24 cellular contexts compared by ENCODE assay signal in genomic region chr6:34809914-34810882, GRCh38. TPM values are rescaled to one million over a fixed set of nuclear protein-coding genes. Genes with fewer than 3 reads are reported as not detected.
A peak's percentile ranks its signal among the peaks of the same experiment; 100 is the strongest.
DNase-seq lines count a peak whose midpoint lies in the region; FAIRE-seq and TF ChIP-seq lines count a peak whose summit lies in the region.
"Had no signal": no experiment of that assay in that cellular context is flagged by ENCODE, and none has a peak within 500 bp of the region (broad histone marks: within the 10 kb centered on the region; RNA-seq: fewer than 3 reads in every experiment).

No MANE protein-coding gene starts in this region.

- TF ChIP-seq CTCF in KMS-11 (conservative IDR thresholded peaks at IDR 0.05; ENCODE audit: low read depth, low read length) (no peak), astrocyte (IDR thresholded peaks at IDR 0.05; ENCODE audit: insufficient read depth, low read depth, low read length) (no peak)

- H2AFZ ChIP-seq in KMS-11 (ENCODE audit: low read depth) (no peak overlapping the region), astrocyte (ENCODE audit: low read depth, low read length) (no peak overlapping the region)

- H3K4me3 ChIP-seq in KMS-11 (IDR thresholded peaks at IDR 0.05; ENCODE audit: insufficient read depth, low read depth, low read length) (no peak overlapping the region), astrocyte (ENCODE audit: insufficient read depth, low read depth, low read length) (no peak overlapping the region)
- H3K4me3 ChIP-seq: right atrium auricular region, spleen, tibial nerve had no signal

- H3K4me1 ChIP-seq in KMS-11 (ENCODE audit: low read depth, poor library complexity, severe bottlenecking) = peaks cover 85% of the 10 kb centered on the region
- peaks cover 13% of the 10 kb centered on the region for H3K4me1 ChIP-seq in astrocyte (ENCODE audit: insufficient read depth, low read length)
- H3K4me1 ChIP-seq: spleen had no signal

- H3K79me2 ChIP-seq in KMS-11 (ENCODE audit: insufficient read depth, low read depth) (peaks cover 39% of the 10 kb centered on the region; the same call in 1 of the 2 replicates), astrocyte (ENCODE audit: insufficient read depth, low read length) (peaks cover 5% of the 10 kb centered on the region)

- peak overlapping the region; percentile 38; the same call in 1 of the 2 replicates for H3K9ac ChIP-seq in KMS-11
- H3K9ac ChIP-seq in astrocyte (ENCODE audit: low read length) = no peak overlapping the region

- H3K27me3 Mint-ChIP-seq in astrocyte (ENCODE audit: low read depth, unreplicated experiment) = no peaks in the 10 kb centered on the region
- H3K27me3 Mint-ChIP-seq: activated CD4-positive, alpha-beta T cell treated with anti-CD3 and anti-CD28 coated beads for 36 hours; CD4-positive, CD25-positive, alpha-beta regulatory T cell had no signal

- no peak overlapping the region for H3K4me3 Mint-ChIP-seq in astrocyte (ENCODE audit: unreplicated experiment)
- H3K4me3 Mint-ChIP-seq: activated CD4-positive, alpha-beta T cell treated with anti-CD3 and anti-CD28 coated beads for 36 hours; CD4-positive, CD25-positive, alpha-beta regulatory T cell; neural crest cell; T-helper 2 cell treated with Interferon-gamma antibody and Interleukin-4, amounts not matched to agents 5 μg/mL and 100 μg/mL, for 36 hours had no signal

- no peak overlapping the region for H3K27ac Mint-ChIP-seq in astrocyte (ENCODE audit: unreplicated experiment)
- H3K27ac Mint-ChIP-seq: activated CD4-positive, alpha-beta T cell treated with anti-CD3 and anti-CD28 coated beads for 36 hours; T-helper 2 cell treated with Interferon-gamma antibody and Interleukin-4, amounts not matched to agents 5 μg/mL and 100 μg/mL, for 36 hours had no signal

- FAIRE-seq in astrocyte (lab: Jason Lieb, UNC) = no peak

- H3K36me3 Mint-ChIP-seq in astrocyte (ENCODE audit: low read depth, unreplicated experiment) = no peaks in the 10 kb centered on the region
- H3K36me3 Mint-ChIP-seq: CD4-positive, CD25-positive, alpha-beta regulatory T cell had no signal

- no peaks in the 10 kb centered on the region for H3K9me3 ChIP-seq in astrocyte (ENCODE audit: insufficient read depth, low read depth, low read length)
- H3K9me3 ChIP-seq: right atrium auricular region, spleen, tibial nerve had no signal

- H3K27me3 ChIP-seq in KMS-11 (ENCODE audit: insufficient read depth, low read depth) (no peaks in the 10 kb centered on the region), astrocyte (ENCODE audit: insufficient read depth, low read length) (no peaks in the 10 kb centered on the region)
- H3K27me3 ChIP-seq: right atrium auricular region, spleen, tibial nerve had no signal

- H3K4me1 Mint-ChIP-seq in astrocyte (ENCODE audit: low read depth, unreplicated experiment) = peaks cover 27% of the 10 kb centered on the region

- peak; percentile 40 for DNase-seq in DMS53 (lab: John Stamatoyannopoulos, UW)
- DNase-seq in DMS53 treated with DMSO at 0.1 percent for 48 hours (lab: John Stamatoyannopoulos, UW; ENCODE audit: unreplicated experiment) = no peak
- DNase-seq in astrocyte (ENCODE audit: low read depth) = peak; percentile 26
- peak; percentile 39 for DNase-seq in iris pigment epithelial cell (ENCODE audit: low read depth)
- no peak for DNase-seq in SK-N-DZ (ENCODE audit: low spot score)
- DNase-seq in inferior parietal cortex (ENCODE audit: extremely low spot score) = no peak
- DNase-seq in OCI-M1 (lab: John Stamatoyannopoulos, UW) = no peak
- DNase-seq: activated CD4-positive, alpha-beta T cell treated with anti-CD3 and anti-CD28 coated beads for 36 hours; activated effector memory CD4-positive, alpha-beta T cell treated with anti-CD3 and anti-CD28 coated beads, Interleukin-2, amount 50 U/mL, for 16 hours; activated T-cell treated with anti-CD3 and anti-CD28 coated beads, Interleukin-2, amount 50 U/mL, for 1 hour; cerebellar nuclear complex; glutamatergic neuron; H7; NCI-H1105 treated with DMSO at 0.1 percent for 48 hours; NCI-H2029 treated with DMSO at 0.1 percent for 48 hours; NCI-H226; spleen had no signal

- H3K4me2 ChIP-seq in KMS-11 (peak overlapping the region; percentile 87), astrocyte (ENCODE audit: low read length) (peak overlapping the region; percentile 52)

- no peaks in the 10 kb centered on the region for H3K9me3 Mint-ChIP-seq in astrocyte (ENCODE audit: unreplicated experiment)
- H3K9me3 Mint-ChIP-seq: CD4-positive, CD25-positive, alpha-beta regulatory T cell; neural crest cell; T-helper 2 cell treated with Interferon-gamma antibody and Interleukin-4, amounts not matched to agents 5 μg/mL and 100 μg/mL, for 36 hours had no signal

- H4K20me1 ChIP-seq in KMS-11 (ENCODE audit: insufficient read depth) (no peaks in the 10 kb centered on the region), astrocyte (ENCODE audit: insufficient read depth, low read length) (peaks cover 9% of the 10 kb centered on the region)

- H3K36me3 ChIP-seq in KMS-11 (ENCODE audit: insufficient read depth) = no peaks in the 10 kb centered on the region
- H3K36me3 ChIP-seq in astrocyte (ENCODE audit: insufficient read depth, low read length) = no peaks in the 10 kb centered on the region
- H3K36me3 ChIP-seq: right atrium auricular region, spleen, tibial nerve had no signal

- peak overlapping the region; percentile 76 for H3K27ac ChIP-seq in KMS-11
- H3K27ac ChIP-seq in astrocyte (ENCODE audit: low read depth, low read length) = no peak overlapping the region
- H3K27ac ChIP-seq: 22Rv1, right atrium auricular region, spleen, tibial nerve had no signal

RNA-seq across cellular contexts. Expression of gene BLTP3A, which starts 18.3 kb away (rescaled TPM):
- 25.0 and 25.1 TPM in 2 replicates for total RNA-seq in astrocyte
- polyA plus RNA-seq in SK-N-DZ (2014; cell fraction: cytosol; rRNA removed) = 9.1 and 10.1 TPM in 2 replicates
- polyA plus RNA-seq in SK-N-DZ (2014; cell fraction: nucleus; rRNA removed) = 4.7 and 8.2 TPM in 2 replicates

RNA-seq across cellular contexts. Expression of gene SNRPC, which starts 52.9 kb away (rescaled TPM):
- 113 and 123 TPM in 2 replicates for total RNA-seq in astrocyte
- polyA plus RNA-seq in SK-N-DZ (2014; cell fraction: cytosol; rRNA removed) = 238 and 251 TPM in 2 replicates
- 168 and 172 TPM in 2 replicates for polyA plus RNA-seq in SK-N-DZ (2014; cell fraction: nucleus; rRNA removed)

Comparison
In these comparisons a context has a peak if more than half of its experiments do, and no peak if none do; other contexts are left out.
1. DNase-seq: peak in DMS53 (single experiment), astrocyte (single experiment) and iris pigment epithelial cell (single experiment); none in DMS53 treated with DMSO at 0.1 percent for 48 hours (single experiment), SK-N-DZ (single experiment), inferior parietal cortex (single experiment) and OCI-M1 (single experiment).